In genomic region chr7:151248191-151249033, GRCh38 we compare ENCODE assay signal across 8 cellular contexts. TPM values are rescaled to one million over a fixed set of nuclear protein-coding genes. Genes with fewer than 3 reads are reported as not detected.
DNase-seq lines count a peak whose midpoint lies in the region; ATAC-seq and TF ChIP-seq lines count a peak whose summit lies in the region.

SMARCD3 (minus strand) TSS chr7:151248694; CDS start chr7:151248562, 132 bp downstream.

- ATAC-seq in GM21367 (IDR thresholded peaks at IDR 0.05; ENCODE audit: unreplicated experiment) (no peak), HG02938 (IDR thresholded peaks at IDR 0.05; ENCODE audit: unreplicated experiment) (no peak)

- no peak for TF ChIP-seq EP300 in ovary (IDR thresholded peaks at IDR 0.05)

- intact Hi-C loops in ovary (cut with DNase I), result loop anchor here in 2 of 4 donors (5.0 kb wide), 1 partner anchor 54 kb away; no protein-coding TSS in a partner anchor

- 1% methylated on average over 51 to 84 of the region's 84 CpGs for WGBS in ovary, 3 donors

- H3K36me3 ChIP-seq in right atrium auricular region (no peaks in the 10 kb centered on the region), ovary (no peaks in the 10 kb centered on the region)

- H3K9me3 ChIP-seq in right atrium auricular region, result no peaks in the 10 kb centered on the region
- H3K9me3 ChIP-seq in ovary, result no peaks in the 10 kb centered on the region

- DNase-seq in DMS79 treated with DMSO at 0.1 percent for 48 hours (lab: John Stamatoyannopoulos, UW) (peak; percentile 10), DMS79 (lab: John Stamatoyannopoulos, UW) (no peak), NCI-H2227 treated with DMSO at 0.1 percent for 48 hours (lab: John Stamatoyannopoulos, UW) (peak; percentile 47), amygdala (lab: John Stamatoyannopoulos, UW) (peak in 34 of 56 donors; percentile 25 to 78 (median 56)), right atrium auricular region (ENCODE audit: low spot score) (peak; percentile 76), ovary (peak; percentile 72 to 85 (median 81))

- peaks cover 0 to 3% of the 10 kb centered on the region in 2 donors for H3K27me3 ChIP-seq in right atrium auricular region
- no peaks in the 10 kb centered on the region for H3K27me3 ChIP-seq in ovary

- TF ChIP-seq POLR2A in ovary (IDR thresholded peaks at IDR 0.05), result no peak

- H3K4me1 ChIP-seq in right atrium auricular region (peaks cover 0 to 85% of the 10 kb centered on the region in 2 donors), ovary (ENCODE audit: insufficient read depth) (peaks cover 30% of the 10 kb centered on the region)

- H3K4me3 ChIP-seq in right atrium auricular region, result peak within 1 kb of the TSS; percentile 79 to 80
- H3K4me3 ChIP-seq in ovary, result peak within 1 kb of the TSS; percentile 51

- peak within 1 kb of the TSS; percentile 89 to 97 for H3K27ac ChIP-seq in right atrium auricular region
- peak within 1 kb of the TSS; percentile 83 to 99 for H3K27ac ChIP-seq in ovary

- TF ChIP-seq CTCF in right atrium auricular region (IDR thresholded peaks at IDR 0.05) (no peak), ovary (IDR thresholded peaks at IDR 0.05) (no peak)

RNA-seq across cellular contexts. Expression of gene SMARCD3, which starts in this region (rescaled TPM):
- total RNA-seq in right atrium auricular region, result 100 to 1,000 TPM in 1 of 2 donors, 10 to 100 TPM in 1; 81.5 to 125 TPM
- 100 to 1,000 TPM in 4 of 7 donors, 10 to 100 TPM in 3; 30.2 to 203 (median 101) TPM for total RNA-seq in ovary
- polyA plus RNA-seq in ovary, result 10 to 100 TPM; 43.5 to 56.1 TPM
